In genomic region chr16:84511821-84512220, GRCh38 we compare ENCODE assay signal across 10 cellular contexts. TPM values are rescaled to one million over a fixed set of nuclear protein-coding genes. Genes with fewer than 3 reads are reported as not detected.
DNase-seq lines count a peak whose midpoint lies in the region; ATAC-seq and TF ChIP-seq lines count a peak whose summit lies in the region.
"Had no signal": no experiment of that assay in that cellular context is flagged by ENCODE, and none has a peak within 500 bp of the region (broad histone marks: within the 10 kb centered on the region; RNA-seq: fewer than 3 reads in every experiment).

No MANE protein-coding gene starts in this region.

- CTCF ChIA-PET in mammary epithelial cell (lab: Charles Lee; ENCODE audit: low non-redundant PET), result no interaction called here

- no peak overlapping the region for H3K9ac ChIP-seq in mammary epithelial cell (ENCODE audit: insufficient read depth, low read length)
- H3K9ac ChIP-seq: SK-N-SH had no signal

- no peaks in the 10 kb centered on the region for H3K79me2 ChIP-seq in mammary epithelial cell (ENCODE audit: insufficient read depth, low read length)

- dilution Hi-C loops in mammary epithelial cell (cut with HindIII; ENCODE audit: low sequenced_read_pairs), result no loop called here

- H2AFZ ChIP-seq in mammary epithelial cell (ENCODE audit: low read depth, low read length), result peak overlapping the region; percentile 90

- no peaks in the 10 kb centered on the region for H4K20me1 ChIP-seq in mammary epithelial cell (ENCODE audit: insufficient read depth, low read length)

- H3K4me1 ChIP-seq in mammary epithelial cell (ENCODE audit: insufficient read depth, low read length) (peaks cover 4% of the 10 kb centered on the region), breast epithelium (no peaks in the 10 kb centered on the region), SJSA1 (replicated peaks) (peaks cover 39% of the 10 kb centered on the region), aorta (ENCODE audit: control insufficient read depth in 1 of 2, insufficient read depth in 2 of 2, low read length in 2 of 2) (no peaks in the 10 kb centered on the region)

- no peaks in the 10 kb centered on the region for H3K27me3 ChIP-seq in mammary epithelial cell (ENCODE audit: insufficient read depth, low read length)
- no peaks in the 10 kb centered on the region for H3K27me3 ChIP-seq in breast epithelium
- no peaks in the 10 kb centered on the region for H3K27me3 ChIP-seq in SJSA1 (replicated peaks)
- no peaks in the 10 kb centered on the region for H3K27me3 ChIP-seq in aorta (ENCODE audit: control insufficient read depth in 1 of 2, insufficient read depth in 2 of 2, low read length in 1 of 2)
- H3K27me3 ChIP-seq: ovary had no signal

- no peak overlapping the region for H3K4me2 ChIP-seq in mammary epithelial cell (ENCODE audit: insufficient read depth, low read depth, low read length)
- H3K4me2 ChIP-seq: SK-N-SH had no signal

- intact Hi-C loops in mammary epithelial cell (cut with micrococcal nuclease), result loop anchor here (1.0 kb wide), 3 partner anchors 110 to 458 kb away; no protein-coding TSS in a partner anchor
- intact Hi-C loops in breast epithelium (cut with DNase I; ENCODE audit: low total_unique reads), result loop anchor here (10.0 kb wide), 1 partner anchor 103 kb away; the partner anchor contains the start of gene COTL1
- intact Hi-C loops in aorta (cut with DNase I), result loop anchor here (1.0 to 5.0 kb wide), 3 partner anchors 109 to 215 kb away; no protein-coding TSS in a partner anchor

- in situ Hi-C loops in mammary epithelial cell (cut with MboI; ENCODE audit: low sequenced_read_pairs in 2 of 2), result loop anchor here (5.0 to 25.0 kb wide), 5 partner anchors 110 to 475 kb away; no protein-coding TSS in a partner anchor

- ATAC-seq in aorta (ENCODE audit: low FRiP score), result no peak

- no peak for TF ChIP-seq POLR2A in breast epithelium (IDR thresholded peaks at IDR 0.05)

- H3K36me3 ChIP-seq in mammary epithelial cell (ENCODE audit: insufficient read depth, low read length) (no peaks in the 10 kb centered on the region), breast epithelium (no peaks in the 10 kb centered on the region), SJSA1 (no peaks in the 10 kb centered on the region), aorta (ENCODE audit: control insufficient read depth in 1 of 2, insufficient read depth in 2 of 2, low read length in 1 of 2) (no peaks in the 10 kb centered on the region)
- H3K36me3 ChIP-seq: ovary had no signal

- no peak for DNase-seq in mammary epithelial cell
- no peak for DNase-seq in breast epithelium (ENCODE audit: low spot score in 2 of 2)
- DNase-seq in SJSA1 (ENCODE audit: low read depth in 1 of 2, low spot score in 2 of 2), result no peak
- DNase-seq in islet precursor cell, result peak; percentile 34
- DNase-seq in aorta, result peak; percentile 20 to 48
- DNase-seq in NCI-H2107 treated with DMSO at 0.1 percent for 48 hours (lab: John Stamatoyannopoulos, UW; ENCODE audit: unreplicated experiment), result no peak
- DNase-seq in NCI-H748 (lab: John Stamatoyannopoulos, UW; ENCODE audit: unreplicated experiment), result no peak
- no peak for DNase-seq in pons (ENCODE audit: low spot score)

- H3K9me3 ChIP-seq in mammary epithelial cell (replicated peaks; ENCODE audit: insufficient read depth, low read length), result no peaks in the 10 kb centered on the region
- H3K9me3 ChIP-seq in breast epithelium, result no peaks in the 10 kb centered on the region
- no peaks in the 10 kb centered on the region for H3K9me3 ChIP-seq in SJSA1 (replicated peaks)
- H3K9me3 ChIP-seq in aorta (ENCODE audit: control insufficient read depth, low read length), result no peaks in the 10 kb centered on the region
- H3K9me3 ChIP-seq: ovary, SK-N-SH had no signal

- H3K4me3 ChIP-seq in mammary epithelial cell (replicated peaks in 1 of 3; ENCODE audit: insufficient read depth in 1 of 3, low read depth in 2 of 3, low read length in 3 of 3) (no peak overlapping the region), breast epithelium (no peak overlapping the region), SJSA1 (no peak overlapping the region), aorta (ENCODE audit: low read length in 2 of 2) (no peak overlapping the region)
- H3K4me3 ChIP-seq: ovary had no signal

- no peak for TF ChIP-seq CTCF in mammary epithelial cell (conservative IDR thresholded peaks at IDR 0.05 in 1 of 2, IDR thresholded peaks at IDR 0.05 in 1 of 2; ENCODE audit: extremely low read depth in 1 of 2, insufficient read depth in 1 of 2, low read depth in 1 of 2, low read length in 2 of 2)
- no peak for TF ChIP-seq CTCF in breast epithelium (IDR thresholded peaks at IDR 0.05)

- no TSS peak for BruUV-seq in mammary epithelial cell (replicated peaks; lab: Mats Ljungman, UMichigan)

- WGBS in mammary epithelial cell (ENCODE audit: low coverage, missing lambda C conversion rate), result 76% methylated on average over 13 of the region's 13 CpGs
- 68 to 69% methylated on average over 13 of the region's 13 CpGs for WGBS in aorta, 2 donors

- H3K27ac ChIP-seq in mammary epithelial cell (ENCODE audit: insufficient read depth, low read depth, low read length) (no peak overlapping the region), breast epithelium (no peak overlapping the region), SJSA1 (peak overlapping the region; percentile 55; the same call in 1 of the 2 replicates), aorta (ENCODE audit: low read depth in 1 of 2, low read length in 2 of 2) (no peak overlapping the region)
- H3K27ac ChIP-seq: ovary had no signal

RNA-seq across cellular contexts. Expression of gene MEAK7, which starts 7.4 kb away (rescaled TPM):
- 100 to 1,000 TPM in 1 of 2 donors, 10 to 100 TPM in 1; 73.5 to 107 TPM for total RNA-seq in mammary epithelial cell
- 67.1 TPM for polyA plus RNA-seq in mammary epithelial cell
- 84.8 TPM for polyA minus RNA-seq in mammary epithelial cell
- 10 to 100 TPM in 2 of 3 donors, 1 to 10 TPM in 1; 8.8 to 38.1 (median 17.4) TPM for total RNA-seq in breast epithelium
- 8.2 and 8.4 TPM in 2 replicates for total RNA-seq in SJSA1 (2014; rRNA removed; shearing (Covaris generic))
- 10 to 100 TPM; 17.4 to 23.9 TPM for total RNA-seq in aorta
- 1 to 10 TPM; 3.4 to 5.8 TPM for polyA plus RNA-seq in aorta

Comparison
In these comparisons a context has a peak if more than half of its experiments do, and no peak if none do; other contexts are left out.
1. DNase-seq: peak in islet precursor cell (single experiment) and aorta (2 of 2); none in mammary epithelial cell (single experiment), breast epithelium (0 of 2), SJSA1 (0 of 2), NCI-H2107 treated with DMSO at 0.1 percent for 48 hours (single experiment), NCI-H748 (single experiment) and pons (single experiment).